In the genomic region with DNA sequence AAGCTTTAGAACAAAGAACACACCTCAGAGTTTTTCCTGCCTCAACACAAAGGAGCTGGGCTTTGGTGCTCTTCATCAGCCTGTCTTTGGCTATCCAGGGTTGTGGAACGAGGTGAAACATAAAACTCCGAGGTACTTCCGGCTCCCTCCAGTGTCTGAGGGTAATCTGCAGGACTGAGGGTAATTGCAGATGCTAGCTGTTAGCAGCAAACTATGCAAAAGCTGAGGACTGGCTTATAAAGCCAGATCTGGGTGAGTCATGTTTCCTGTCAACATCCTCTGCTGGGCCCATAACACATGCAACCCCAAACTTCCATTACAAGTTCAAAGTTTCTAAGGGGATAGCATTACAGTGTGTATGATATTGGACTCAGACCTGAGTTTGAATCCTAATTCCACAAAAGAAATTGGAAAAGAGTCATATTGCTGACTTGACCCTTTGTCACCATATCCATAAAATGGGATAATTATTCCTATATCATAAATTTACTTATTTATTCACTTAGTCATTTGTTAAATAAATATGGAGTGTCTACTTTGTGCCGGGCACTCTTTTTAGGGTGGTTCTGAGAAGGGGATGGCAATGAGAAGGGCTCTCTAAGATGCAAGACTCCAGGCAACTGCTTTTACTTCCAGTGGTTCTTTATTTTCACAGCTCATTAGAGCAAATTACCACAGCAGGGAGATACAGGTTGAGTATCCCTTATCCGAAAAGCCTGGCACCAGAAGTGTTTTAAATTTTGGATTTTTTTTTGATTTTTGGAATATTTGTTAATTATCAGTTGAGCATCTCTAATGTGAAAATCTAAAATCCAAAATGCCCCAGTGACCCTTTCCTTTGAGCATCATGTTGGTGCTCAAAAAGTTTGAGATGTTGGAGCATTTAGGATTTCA, we compare ENCODE assay signal across 8 cellular contexts. TPM values are rescaled to one million over a fixed set of nuclear protein-coding genes. Genes with fewer than 3 reads are reported as not detected.
DNase-seq lines count a peak whose midpoint lies in the region; ATAC-seq lines count a peak whose summit lies in the region.

No MANE protein-coding gene starts in this region.

- H3K27ac ChIP-seq in SJSA1 (peak overlapping the region; percentile 77), right cardiac atrium (ENCODE audit: low read length) (peak overlapping the region; percentile 93)

- H3K9me3 Mint-ChIP-seq in activated naive CD8-positive, alpha-beta T cell treated with anti-CD3 and anti-CD28 coated beads, Interleukin-2, amount 10 ng/mL, durations not matched to agents 7 days and 5 days = no peaks in the 10 kb centered on the region

- no peak overlapping the region for H3K4me3 ChIP-seq in SJSA1
- peak overlapping the region; percentile 22 for H3K4me3 ChIP-seq in right cardiac atrium (ENCODE audit: low read length)

- intact Hi-C loops in right cardiac atrium (cut with DNase I) = loop anchor here in 2 of 4 donors (2.0 kb wide), 1 partner anchor 14 kb away; no protein-coding TSS in a partner anchor

- H3K36me3 Mint-ChIP-seq in activated naive CD8-positive, alpha-beta T cell treated with anti-CD3 and anti-CD28 coated beads, Interleukin-2, amount 10 ng/mL, durations not matched to agents 7 days and 5 days = peaks cover 6% of the 10 kb centered on the region

- no peaks in the 10 kb centered on the region for H3K27me3 ChIP-seq in SJSA1 (replicated peaks)
- no peaks in the 10 kb centered on the region for H3K27me3 ChIP-seq in right cardiac atrium (ENCODE audit: control insufficient read depth, insufficient read depth)

- no peaks in the 10 kb centered on the region for H3K36me3 ChIP-seq in SJSA1

- H3K27me3 Mint-ChIP-seq in activated naive CD8-positive, alpha-beta T cell treated with anti-CD3 and anti-CD28 coated beads, Interleukin-2, amount 10 ng/mL, durations not matched to agents 7 days and 5 days = no peaks in the 10 kb centered on the region

- H3K9me3 ChIP-seq in SJSA1 (replicated peaks) (no peaks in the 10 kb centered on the region), right cardiac atrium (ENCODE audit: control insufficient read depth, low read length) (no peaks in the 10 kb centered on the region)

- 28% methylated on average over 5 of the region's 5 CpGs for WGBS in right cardiac atrium

- peak overlapping the region; percentile 100 for H3K27ac Mint-ChIP-seq in activated naive CD8-positive, alpha-beta T cell treated with anti-CD3 and anti-CD28 coated beads, Interleukin-2, amount 10 ng/mL, durations not matched to agents 7 days and 5 days

- H3K4me1 ChIP-seq in SJSA1 (replicated peaks) (peaks cover 29% of the 10 kb centered on the region), right cardiac atrium (ENCODE audit: control insufficient read depth, insufficient read depth, low read length) (no peaks in the 10 kb centered on the region)

- H3K4me3 Mint-ChIP-seq in activated naive CD8-positive, alpha-beta T cell treated with anti-CD3 and anti-CD28 coated beads, Interleukin-2, amount 10 ng/mL, durations not matched to agents 7 days and 5 days = peak overlapping the region; percentile 98

- POLR2A ChIA-PET in activated naive CD8-positive, alpha-beta T cell treated with anti-CD3 and anti-CD28 coated beads, Interleukin-2, amount 10 ng/mL, durations not matched to agents 7 days and 5 days (lab: Charles Lee) = interaction anchor here (0.8 to 24.8 kb wide), 8 partner anchors 3 to 62 kb away, joined by 3 to 1864 read pairs (median 28); a partner anchor contains a TSS

- ATAC-seq in GM18867 (IDR thresholded peaks at IDR 0.05; ENCODE audit: unreplicated experiment) (peak; percentile 41), HG03135 (IDR thresholded peaks at IDR 0.05; ENCODE audit: unreplicated experiment) (peak; percentile 45), right cardiac atrium (peak; percentile 23 to 46)
- peak; percentile 55 for ATAC-seq in activated naive CD8-positive, alpha-beta T cell treated with anti-CD3 and anti-CD28 coated beads, Interleukin-2, amount 10 ng/mL, durations not matched to agents 7 days and 5 days (ENCODE audit: low read depth)

- H3K4me1 Mint-ChIP-seq in activated naive CD8-positive, alpha-beta T cell treated with anti-CD3 and anti-CD28 coated beads, Interleukin-2, amount 10 ng/mL, durations not matched to agents 7 days and 5 days = peaks cover 55% of the 10 kb centered on the region

- DNase-seq in AG08396 (ENCODE audit: low spot score) (peak; percentile 63), SJSA1 (ENCODE audit: low read depth in 1 of 2, low spot score in 2 of 2) (peak; percentile 78 to 83), right cardiac atrium (peak in 1 of 3 donors; percentile 29), NCI-H1105 (lab: John Stamatoyannopoulos, UW) (no peak)
- peak; percentile 66 for DNase-seq in activated naive CD8-positive, alpha-beta T cell treated with anti-CD3 and anti-CD28 coated beads, Interleukin-2, amount 10 ng/mL, durations not matched to agents 7 days and 5 days
- DNase-seq in stimulated activated CD4-positive, alpha-beta T cell treated with anti-CD3 and anti-CD28 coated beads, Interleukin-15, amount 100 ng/mL, for 48 hours (ENCODE audit: low read depth in 2 of 2) = peak; percentile 61 to 62

RNA-seq across cellular contexts. Expression of a gene that starts 9.5 kb away (rescaled TPM):
- 9.1 and 10.9 TPM in 2 replicates for total RNA-seq in SJSA1 (2014; rRNA removed; shearing (Covaris generic))
- 10 to 100 TPM; 55.7 to 59.3 TPM for total RNA-seq in activated naive CD8-positive, alpha-beta T cell treated with anti-CD3 and anti-CD28 coated beads, Interleukin-2, amount 10 ng/mL, durations not matched to agents 7 days and 5 days
- total RNA-seq in right cardiac atrium = 10 to 100 TPM; 46.1 to 81.4 (median 71.9) TPM
- polyA plus RNA-seq in right cardiac atrium = 53.5 TPM

RNA-seq across cellular contexts. Expression of a gene that starts 15.5 kb away (rescaled TPM):
- total RNA-seq in SJSA1 (2014; rRNA removed; shearing (Covaris generic)) = 7,277 and 7,743 TPM in 2 replicates
- total RNA-seq in activated naive CD8-positive, alpha-beta T cell treated with anti-CD3 and anti-CD28 coated beads, Interleukin-2, amount 10 ng/mL, durations not matched to agents 7 days and 5 days = 1,000 to 10,000 TPM; 7,848 to 8,493 TPM
- 1,000 to 10,000 TPM; 1,377 to 1,599 (median 1,490) TPM for total RNA-seq in right cardiac atrium
- polyA plus RNA-seq in right cardiac atrium = 2,022 TPM

RNA-seq across cellular contexts. Expression of a gene that starts 15.7 kb away (rescaled TPM):
- total RNA-seq in SJSA1 (2014; rRNA removed; shearing (Covaris generic)) = 0.19 and 0.29 TPM in 2 replicates
- total RNA-seq in activated naive CD8-positive, alpha-beta T cell treated with anti-CD3 and anti-CD28 coated beads, Interleukin-2, amount 10 ng/mL, durations not matched to agents 7 days and 5 days = 10 to 100 TPM; 55.2 TPM
- total RNA-seq in right cardiac atrium = 1 to 10 TPM; 2.4 to 6.6 (median 3.9) TPM
- 8.3 TPM for polyA plus RNA-seq in right cardiac atrium

Comparison
In these comparisons a context has a peak if more than half of its experiments do, and no peak if none do; other contexts are left out.
1. RNA of a gene that starts 15.7 kb away (total RNA-seq): 55.2 TPM in activated naive CD8-positive, alpha-beta T cell treated with anti-CD3 and anti-CD28 coated beads, Interleukin-2, amount 10 ng/mL, durations not matched to agents 7 days and 5 days; 2.4 to 6.6 TPM in right cardiac atrium and 0.19 to 0.29 TPM in SJSA1; every median in the first group is over 4 times any median in the second.
2. Peak in every context shown above with its lines, with median percentiles within 50 percentile points of each other: ATAC-seq.